ENCODE assay signal across 8 cellular contexts in genomic region chr10:97849101-97849490, GRCh38. TPM values are rescaled to one million over a fixed set of nuclear protein-coding genes. Genes with fewer than 3 reads are reported as not detected.
DNase-seq lines count a peak whose midpoint lies in the region; ATAC-seq, FAIRE-seq and TF ChIP-seq lines count a peak whose summit lies in the region.

No MANE protein-coding gene starts in this region.

- H3K4me1 ChIP-seq in CD4-positive, CD25-positive, alpha-beta regulatory T cell (ENCODE audit: control insufficient read depth, insufficient read depth, low read length, poor library complexity, severe bottlenecking): peaks cover 34% of the 10 kb centered on the region
- no peaks in the 10 kb centered on the region for H3K4me1 ChIP-seq in ovary (ENCODE audit: insufficient read depth)

- peak overlapping the region in 2 of 3 donors; percentile 83 to 89 for H3K27ac Mint-ChIP-seq in CD4-positive, CD25-positive, alpha-beta regulatory T cell
- peak overlapping the region; percentile 71 for H3K27ac Mint-ChIP-seq in T-helper 2 cell treated with Interferon-gamma antibody and Interleukin-4, amounts not matched to agents 5 μg/mL and 100 μg/mL, for 36 hours

- peak overlapping the region; percentile 88 to 96 (median 92) for H3K4me3 Mint-ChIP-seq in CD4-positive, CD25-positive, alpha-beta regulatory T cell
- peak overlapping the region; percentile 87 for H3K4me3 Mint-ChIP-seq in T-helper 2 cell treated with Interferon-gamma antibody and Interleukin-4, amounts not matched to agents 5 μg/mL and 100 μg/mL, for 36 hours

- peaks cover 0 to 48% (median 29%) of the 10 kb centered on the region in 4 donors for H3K4me1 Mint-ChIP-seq in CD4-positive, CD25-positive, alpha-beta regulatory T cell
- peaks cover 33% of the 10 kb centered on the region for H3K4me1 Mint-ChIP-seq in T-helper 2 cell treated with Interferon-gamma antibody and Interleukin-4, amounts not matched to agents 5 μg/mL and 100 μg/mL, for 36 hours (ENCODE audit: low read depth)

- no peaks in the 10 kb centered on the region for H3K36me3 Mint-ChIP-seq in CD4-positive, CD25-positive, alpha-beta regulatory T cell
- H3K36me3 Mint-ChIP-seq in T-helper 2 cell treated with Interferon-gamma antibody and Interleukin-4, amounts not matched to agents 5 μg/mL and 100 μg/mL, for 36 hours (ENCODE audit: low read depth): no peaks in the 10 kb centered on the region

- H3K9me3 ChIP-seq in CD4-positive, CD25-positive, alpha-beta regulatory T cell (ENCODE audit: control insufficient read depth in 2 of 2, low read length in 2 of 2): no peaks in the 10 kb centered on the region
- no peaks in the 10 kb centered on the region for H3K9me3 ChIP-seq in ovary

- H3K27ac ChIP-seq in CD4-positive, CD25-positive, alpha-beta regulatory T cell (ENCODE audit: insufficient read depth, low read length, poor library complexity, severe bottlenecking): peak overlapping the region; percentile 47
- H3K27ac ChIP-seq in ovary: no peak overlapping the region

- TF ChIP-seq POLR2A in lower leg skin (IDR thresholded peaks at IDR 0.05) (no peak), ovary (IDR thresholded peaks at IDR 0.05) (no peak)

- H3K36me3 ChIP-seq in CD4-positive, CD25-positive, alpha-beta regulatory T cell (ENCODE audit: control insufficient read depth, insufficient read depth, low read length): no peaks in the 10 kb centered on the region
- no peaks in the 10 kb centered on the region for H3K36me3 ChIP-seq in ovary

- H3K27me3 Mint-ChIP-seq in CD4-positive, CD25-positive, alpha-beta regulatory T cell: no peaks in the 10 kb centered on the region
- H3K27me3 Mint-ChIP-seq in T-helper 2 cell treated with Interferon-gamma antibody and Interleukin-4, amounts not matched to agents 5 μg/mL and 100 μg/mL, for 36 hours (ENCODE audit: low read depth): peaks cover 22% of the 10 kb centered on the region

- ATAC-seq in CD4-positive, CD25-positive, alpha-beta regulatory T cell (ENCODE audit: low read depth in 2 of 2): peak in 1 of 2 donors; percentile 5
- no peak for ATAC-seq in GM21786 (IDR thresholded peaks at IDR 0.05; ENCODE audit: unreplicated experiment)

- H3K27me3 ChIP-seq in CD4-positive, CD25-positive, alpha-beta regulatory T cell (ENCODE audit: control insufficient read depth, insufficient read depth, low read length): no peaks in the 10 kb centered on the region
- H3K27me3 ChIP-seq in ovary: no peaks in the 10 kb centered on the region

- TF ChIP-seq CTCF in lower leg skin (IDR thresholded peaks at IDR 0.05) (no peak), ovary (IDR thresholded peaks at IDR 0.05) (no peak)

- no peak for TF ChIP-seq EP300 in ovary (IDR thresholded peaks at IDR 0.05)

- FAIRE-seq in urothelium cell line (lab: Jason Lieb, UNC): no peak

- intact Hi-C loops in lower leg skin (cut with DNase I; ENCODE audit: low total_unique reads): no loop called here
- intact Hi-C loops in ovary (cut with DNase I): no loop called here

- peak in 1 of 3 donors; percentile 9 for DNase-seq in CD4-positive, CD25-positive, alpha-beta regulatory T cell
- peak; percentile 46 for DNase-seq in Jurkat, Clone E6-1 (ENCODE audit: low read depth, low spot score)
- no peak for DNase-seq in T-helper 2 cell treated with Interferon-gamma antibody and Interleukin-4, amounts not matched to agents 5 μg/mL and 100 μg/mL, for 36 hours (ENCODE audit: low spot score)
- DNase-seq in lower leg skin (ENCODE audit: low spot score in 2 of 2) (no peak), germinal center (ENCODE audit: low spot score) (no peak), ovary (no peak), urothelium cell line (ENCODE audit: low spot score) (no peak)

- WGBS in lower leg skin, 2 donors: 7 to 8% methylated on average over 8 of the region's 8 CpGs
- 14 to 17% (median 17%) methylated on average over 8 of the region's 8 CpGs for WGBS in ovary, 3 donors

- H3K4me3 ChIP-seq in CD4-positive, CD25-positive, alpha-beta regulatory T cell (ENCODE audit: low read depth, low read length): peak overlapping the region; percentile 78
- H3K4me3 ChIP-seq in Jurkat, Clone E6-1 (ENCODE audit: low read length): peak overlapping the region; percentile 55
- H3K4me3 ChIP-seq in lower leg skin (ENCODE audit: low read depth, poor library complexity, severe bottlenecking): peak overlapping the region; percentile 14
- H3K4me3 ChIP-seq in ovary: no peak overlapping the region

- no peaks in the 10 kb centered on the region for H3K9me3 Mint-ChIP-seq in CD4-positive, CD25-positive, alpha-beta regulatory T cell
- no peaks in the 10 kb centered on the region for H3K9me3 Mint-ChIP-seq in T-helper 2 cell treated with Interferon-gamma antibody and Interleukin-4, amounts not matched to agents 5 μg/mL and 100 μg/mL, for 36 hours

RNA-seq across cellular contexts. Expression of gene GOLGA7B, which starts 0.5 kb away (rescaled TPM):
- total RNA-seq in CD4-positive, CD25-positive, alpha-beta regulatory T cell: 14.1 TPM
- polyA plus RNA-seq in CD4-positive, CD25-positive, alpha-beta regulatory T cell: 1 to 10 TPM in 3 of 4 donors, under 1 TPM in 1; 0.84 to 1.3 (median 1.3) TPM
- polyA plus RNA-seq in Jurkat, Clone E6-1 (2012; ENCODE audit: insufficient read depth, insufficient read length): 0.22 TPM
- total RNA-seq in lower leg skin: 10 to 100 TPM in 1 of 4 donors, 1 to 10 TPM in 3; 7.3 to 17.3 (median 7.8) TPM
- total RNA-seq in ovary: under 1 TPM in 5 of 7 donors, not detected in 2; under 0.01 to 0.22 (median 0.05) TPM
- polyA plus RNA-seq in ovary: under 1 TPM; 0.02 to 0.30 TPM

Comparison
In these comparisons a context has a peak if more than half of its experiments do, and no peak if none do; other contexts are left out.
1. RNA of gene GOLGA7B, which starts 0.5 kb away (total RNA-seq): 14.1 TPM in CD4-positive, CD25-positive, alpha-beta regulatory T cell (single experiment) and 7.3 to 17.3 TPM in lower leg skin; under 0.01 to 0.22 TPM in ovary; every median in the first group is over 4 times any median in the second.